1 cellular context compared by ENCODE assay signal in genomic region chr21:39630827-39631226, GRCh38.
TF ChIP-seq lines count a peak whose summit lies in the region.

No MANE protein-coding gene starts in this region.

TF ChIP-seq in GM23338, 12 proteins besides CTCF, POLR2A, EP300 and RAD21 (continued from another document):
- no peak for TF ChIP-seq REST (IDR thresholded peaks at IDR 0.05; ENCODE audit: unreplicated experiment)
- TF ChIP-seq NANOG (IDR thresholded peaks at IDR 0.05; ENCODE audit: borderline replicate concordance) = no peak
